Comparison of ENCODE assay signal across 20 cellular contexts in the genomic region with DNA sequence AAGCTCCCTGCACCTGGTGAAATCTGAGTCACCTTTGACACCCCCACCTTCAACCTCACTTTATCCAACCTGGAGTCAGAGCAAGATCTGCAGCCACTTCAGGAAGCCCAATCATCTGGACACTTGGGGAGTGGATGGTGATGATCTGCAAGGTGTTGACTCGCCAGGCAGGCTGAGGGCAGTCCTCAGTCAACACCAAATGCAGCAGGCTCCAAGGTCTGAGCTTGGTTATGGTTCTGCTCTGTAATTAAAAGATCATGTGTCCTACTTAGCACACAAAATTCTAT.
DNase-seq lines count a peak whose midpoint lies in the region; FAIRE-seq and TF ChIP-seq lines count a peak whose summit lies in the region.
"Had no signal": no experiment of that assay in that cellular context is flagged by ENCODE, and none has a peak within 500 bp of the region (broad histone marks: within the 10 kb centered on the region; RNA-seq: fewer than 3 reads in every experiment).

No MANE protein-coding gene starts in this region.

- H3K9ac ChIP-seq in kidney (ENCODE audit: low read length in 2 of 2) = no peak overlapping the region

- H3K27ac ChIP-seq in spleen (no peak overlapping the region), osteoblast (ENCODE audit: low read depth, low read length) (no peak overlapping the region), kidney (ENCODE audit: low read depth in 2 of 2, low read length in 2 of 2) (no peak overlapping the region)
- H3K27ac ChIP-seq: 22Rv1, Peyer's patch, SK-N-MC had no signal

- DNase-seq in NCI-H146 (lab: John Stamatoyannopoulos, UW) = peak; percentile 41
- DNase-seq in NCI-H146 treated with DMSO at 0.1 percent for 48 hours (lab: John Stamatoyannopoulos, UW; ENCODE audit: unreplicated experiment) = no peak
- peak; percentile 61 for DNase-seq in DMS79 treated with DMSO at 0.1 percent for 48 hours (lab: John Stamatoyannopoulos, UW)
- DNase-seq in NCI-H748 treated with DMSO at 0.1 percent for 48 hours (lab: John Stamatoyannopoulos, UW) = peak; percentile 12
- peak; percentile 56 for DNase-seq in spleen
- no peak for DNase-seq in T-helper 9 cell
- no peak for DNase-seq in osteoblast (ENCODE audit: insufficient read length, low spot score, missing footprints)
- no peak for DNase-seq in kidney
- DNase-seq: CD4-positive, alpha-beta memory T cell; DND-41; GOT3; KBM-7; NCI-H1436; NCI-H2081 treated with DMSO at 0.1 percent for 48 hours; NCI-H226; NCI-H526 treated with DMSO at 0.1 percent for 48 hours had no signal

- H3K36me3 ChIP-seq in spleen = no peaks in the 10 kb centered on the region
- no peaks in the 10 kb centered on the region for H3K36me3 ChIP-seq in osteoblast (ENCODE audit: insufficient read depth, low read length)
- H3K36me3 ChIP-seq in kidney (ENCODE audit: control insufficient read depth in 1 of 2, insufficient read depth in 2 of 2, low read length in 2 of 2) = no peaks in the 10 kb centered on the region
- H3K36me3 ChIP-seq: Peyer's patch had no signal

- no peak for FAIRE-seq in kidney (lab: Jason Lieb, UNC)
- FAIRE-seq: D721Med had no signal

- H4K20me1 ChIP-seq in osteoblast (ENCODE audit: insufficient read depth, low read length) = no peaks in the 10 kb centered on the region

- no peak overlapping the region for H2AFZ ChIP-seq in osteoblast (ENCODE audit: low read length)

- no peak overlapping the region for H3K4me2 ChIP-seq in osteoblast (ENCODE audit: insufficient read depth, low read length)

- H3K9me3 ChIP-seq in spleen (no peaks in the 10 kb centered on the region), osteoblast (ENCODE audit: low read depth, low read length) (no peaks in the 10 kb centered on the region), kidney (ENCODE audit: control insufficient read depth in 1 of 2, low read length in 2 of 2) (no peaks in the 10 kb centered on the region)
- H3K9me3 ChIP-seq: Peyer's patch had no signal

- no peaks in the 10 kb centered on the region for H3K79me2 ChIP-seq in osteoblast (ENCODE audit: insufficient read depth, low read length)

- WGBS in spleen, 5 donors = 50 to 88% (median 67%) methylated on average over 1 of the region's 1 CpG

- H3K27me3 ChIP-seq in spleen (replicated peaks in 1 of 7) (peaks cover 0 to 52% (median 0%) of the 10 kb centered on the region in 7 donors), osteoblast (ENCODE audit: insufficient read depth, low read length) (no peaks in the 10 kb centered on the region)
- H3K27me3 ChIP-seq: Peyer's patch had no signal

- H3K4me3 ChIP-seq in spleen (no peak overlapping the region), osteoblast (ENCODE audit: insufficient read depth, low read length) (no peak overlapping the region), kidney (ENCODE audit: low read length in 2 of 2) (no peak overlapping the region)
- H3K4me3 ChIP-seq: Peyer's patch, SK-N-MC had no signal

- no peak for TF ChIP-seq CTCF in spleen (IDR thresholded peaks at IDR 0.05 in 8 of 11, conservative IDR thresholded peaks at IDR 0.05 in 3 of 11)
- no peak for TF ChIP-seq CTCF in osteoblast (IDR thresholded peaks at IDR 0.05; ENCODE audit: extremely low read depth, low read depth, low read length)
- no peak for TF ChIP-seq CTCF in kidney (IDR thresholded peaks at IDR 0.05; ENCODE audit: borderline replicate concordance, extremely low read depth, insufficient read depth)

- H3K4me1 ChIP-seq in spleen (no peaks in the 10 kb centered on the region), osteoblast (ENCODE audit: insufficient read depth, low read length) (no peaks in the 10 kb centered on the region), kidney (ENCODE audit: control insufficient read depth in 1 of 2, insufficient read depth in 1 of 2, low read depth in 1 of 2, low read length in 2 of 2) (no peaks in the 10 kb centered on the region)
- H3K4me1 ChIP-seq: Peyer's patch had no signal

- intact Hi-C loops in spleen (cut with DNase I; ENCODE audit: low total_unique reads) (no loop called here), kidney (cut with DNase I) (no loop called here)

- no peak for TF ChIP-seq POLR2A in spleen (IDR thresholded peaks at IDR 0.05)

Comparison
In these comparisons a context has a peak if more than half of its experiments do, and no peak if none do; other contexts are left out.
1. DNase-seq: peak in NCI-H146 (single experiment), DMS79 treated with DMSO at 0.1 percent for 48 hours (single experiment), NCI-H748 treated with DMSO at 0.1 percent for 48 hours (single experiment) and spleen (single experiment); none in NCI-H146 treated with DMSO at 0.1 percent for 48 hours (single experiment), T-helper 9 cell (single experiment), osteoblast (single experiment) and kidney (single experiment).